28 cellular contexts compared by ENCODE assay signal in the genomic region with DNA sequence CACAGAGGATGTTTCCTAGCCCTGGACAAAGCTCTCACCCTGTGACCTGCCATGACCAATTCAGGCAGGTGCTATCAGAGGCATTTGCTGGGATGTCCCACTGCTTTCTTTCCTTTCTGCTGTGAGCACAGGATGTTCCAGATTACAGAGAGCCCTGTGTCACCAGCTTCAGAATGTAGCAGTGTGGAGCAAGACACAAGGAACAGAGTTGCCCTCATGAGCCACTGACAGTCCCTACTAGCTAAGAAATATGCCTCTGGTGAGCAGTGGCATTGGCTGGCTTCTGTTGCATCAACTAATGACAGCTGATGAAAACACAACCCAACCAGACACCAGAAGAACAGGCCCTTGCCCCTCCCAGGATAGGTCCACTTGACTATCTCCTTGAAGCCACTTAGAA.
"Had no signal": no experiment of that assay in that cellular context is flagged by ENCODE, and none has a peak within 500 bp of the region (broad histone marks: within the 10 kb centered on the region; RNA-seq: fewer than 3 reads in every experiment).

No MANE protein-coding gene starts in this region.

- DNase-seq: stimulated activated CD4-positive, alpha-beta T cell treated with anti-CD3 and anti-CD28 coated beads, Interleukin-2, amount 100 ng/mL, for 48 hours; stimulated activated CD4-positive, alpha-beta T cell treated with anti-CD3 and anti-CD28 coated beads, Interleukin-4, amount 100 ng/mL, for 24 hours; stimulated activated CD4-positive, alpha-beta T cell treated with anti-CD3 and anti-CD28 coated beads, Interleukin-4, amount 100 ng/mL, for 4 hours; stimulated activated CD8-positive, alpha-beta memory T cell treated with anti-CD3 and anti-CD28 coated beads, Interleukin-4, amount 100 ng/mL, for 48 hours; stimulated activated naive B cell treated with anti-CD40 and anti-IgM and Interleukin-4, amounts not matched to agents 10 μg/mL and 1 μg/mL and 100 μg/mL, for 72 hours; stimulated activated naive CD4-positive, alpha-beta T cell; stimulated activated naive CD4-positive, alpha-beta T cell treated with Interleukin-2 at 50 U/mL for 16 hours; stimulated activated naive CD8-positive, alpha-beta T cell treated with anti-CD3 and anti-CD28 coated beads, Interleukin-15, amount 100 ng/mL, for 72 hours; stimulated activated naive CD8-positive, alpha-beta T cell treated with anti-CD3 and anti-CD28 coated beads, Interleukin-15, Interleukin-2, amounts not matched to agents 100 U/mL and 50 U/mL, for 24 hours; stomach; substantia nigra; testis; thyroid gland; tibial artery; transverse colon; trophoblast cell; upper lobe of left lung; upper lobe of right lung; uterus had no signal

- H3K9me3 Mint-ChIP-seq: stimulated activated memory B cell treated with anti-CD40 and anti-IgM and Interleukin-4, amounts not matched to agents 10 μg/mL and 1 μg/mL and 100 μg/mL, for 72 hours; stimulated activated naive CD8-positive, alpha-beta T cell treated with anti-CD3 and anti-CD28 coated beads, Interleukin-15, amount 100 ng/mL, for 72 hours; type B pancreatic cell had no signal

- H3K9me3 ChIP-seq: stomach, suprapubic skin, testis, thoracic aorta, thyroid gland, tibial artery, tibial nerve, transverse colon, upper lobe of left lung, upper lobe of right lung, uterus, vagina had no signal

- H3K27ac Mint-ChIP-seq: stimulated activated effector memory CD8-positive, alpha-beta T cell treated with anti-CD3 and anti-CD28 coated beads, Interleukin-12 subunit alpha, Interleukin-12 subunit beta, amount 100 ng/mL, for 72 hours; stimulated activated memory B cell treated with anti-CD40 and anti-IgM and Interleukin-4, amounts not matched to agents 10 μg/mL and 1 μg/mL and 100 μg/mL, for 72 hours; stimulated activated naive B cell treated with anti-CD40 and anti-IgM and Interleukin-4, amounts not matched to agents 10 μg/mL and 1 μg/mL and 100 μg/mL, for 72 hours; stimulated activated naive CD8-positive, alpha-beta T cell treated with anti-CD3 and anti-CD28 coated beads, Interleukin-15, amount 100 ng/mL, for 72 hours; stimulated activated naive CD8-positive, alpha-beta T cell treated with anti-CD3 and anti-CD28 coated beads, Interleukin-15, Interleukin-2, amounts not matched to agents 100 ng/mL and 50 ng/mL, for 24 hours; type B pancreatic cell had no signal

- H3K27ac ChIP-seq: stomach, suprapubic skin, testis, thoracic aorta, thyroid gland, tibial artery, tibial nerve, transverse colon, upper lobe of left lung, upper lobe of right lung, vagina had no signal

- H3K27me3 ChIP-seq: stomach, suprapubic skin, testis, thyroid gland, tibial artery, tibial nerve, transverse colon, upper lobe of left lung, upper lobe of right lung, uterus, vagina had no signal

- H3K4me3 ChIP-seq: stomach, suprapubic skin, testis, thoracic aorta, thyroid gland, tibial artery, tibial nerve, transverse colon, upper lobe of left lung, upper lobe of right lung, uterus, vagina had no signal

- H3K27me3 Mint-ChIP-seq: stimulated activated memory B cell treated with anti-CD40 and anti-IgM and Interleukin-4, amounts not matched to agents 10 μg/mL and 1 μg/mL and 100 μg/mL, for 72 hours; stimulated activated naive B cell treated with anti-CD40 and anti-IgM and Interleukin-4, amounts not matched to agents 10 μg/mL and 1 μg/mL and 100 μg/mL, for 72 hours; stimulated activated naive CD8-positive, alpha-beta T cell treated with anti-CD3 and anti-CD28 coated beads, Interleukin-15, amount 100 ng/mL, for 72 hours; stimulated activated naive CD8-positive, alpha-beta T cell treated with anti-CD3 and anti-CD28 coated beads, Interleukin-15, Interleukin-2, amounts not matched to agents 100 ng/mL and 50 ng/mL, for 24 hours; type B pancreatic cell had no signal

- H3K36me3 Mint-ChIP-seq: stimulated activated effector memory CD8-positive, alpha-beta T cell treated with anti-CD3 and anti-CD28 coated beads, Interleukin-12 subunit alpha, Interleukin-12 subunit beta, amount 100 ng/mL, for 72 hours; stimulated activated memory B cell treated with anti-CD40 and anti-IgM and Interleukin-4, amounts not matched to agents 10 μg/mL and 1 μg/mL and 100 μg/mL, for 72 hours; stimulated activated naive B cell treated with anti-CD40 and anti-IgM and Interleukin-4, amounts not matched to agents 10 μg/mL and 1 μg/mL and 100 μg/mL, for 72 hours; type B pancreatic cell had no signal

- ATAC-seq: stimulated activated effector memory CD8-positive, alpha-beta T cell treated with anti-CD3 and anti-CD28 coated beads, Interleukin-12 subunit alpha, Interleukin-12 subunit beta, amount 100 ng/mL, for 72 hours; stimulated activated memory B cell treated with anti-CD40 and anti-IgM and Interleukin-4, amounts not matched to agents 10 μg/mL and 1 μg/mL and 100 μg/mL, for 72 hours; stimulated activated naive B cell treated with anti-CD40 and anti-IgM and Interleukin-4, amounts not matched to agents 10 μg/mL and 1 μg/mL and 100 μg/mL, for 72 hours; stimulated activated naive CD8-positive, alpha-beta T cell treated with anti-CD3 and anti-CD28 coated beads, Interleukin-15, amount 100 ng/mL, for 72 hours; stimulated activated naive CD8-positive, alpha-beta T cell treated with anti-CD3 and anti-CD28 coated beads, Interleukin-15, Interleukin-2, amounts not matched to agents 100 U/mL and 50 U/mL, for 24 hours; upper lobe of right lung had no signal

- H3K4me3 Mint-ChIP-seq: stimulated activated effector memory CD8-positive, alpha-beta T cell treated with anti-CD3 and anti-CD28 coated beads, Interleukin-12 subunit alpha, Interleukin-12 subunit beta, amount 100 ng/mL, for 72 hours; stimulated activated memory B cell treated with anti-CD40 and anti-IgM and Interleukin-4, amounts not matched to agents 10 μg/mL and 1 μg/mL and 100 μg/mL, for 72 hours; stimulated activated naive B cell treated with anti-CD40 and anti-IgM and Interleukin-4, amounts not matched to agents 10 μg/mL and 1 μg/mL and 100 μg/mL, for 72 hours; stimulated activated naive CD8-positive, alpha-beta T cell treated with anti-CD3 and anti-CD28 coated beads, Interleukin-15, amount 100 ng/mL, for 72 hours; stimulated activated naive CD8-positive, alpha-beta T cell treated with anti-CD3 and anti-CD28 coated beads, Interleukin-15, Interleukin-2, amounts not matched to agents 100 ng/mL and 50 ng/mL, for 24 hours; type B pancreatic cell had no signal

- H3K4me1 ChIP-seq: stomach, thyroid gland, tibial artery, transverse colon, upper lobe of right lung, uterus had no signal

- H3K4me1 Mint-ChIP-seq: stimulated activated effector memory CD8-positive, alpha-beta T cell treated with anti-CD3 and anti-CD28 coated beads, Interleukin-12 subunit alpha, Interleukin-12 subunit beta, amount 100 ng/mL, for 72 hours; stimulated activated memory B cell treated with anti-CD40 and anti-IgM and Interleukin-4, amounts not matched to agents 10 μg/mL and 1 μg/mL and 100 μg/mL, for 72 hours; stimulated activated naive B cell treated with anti-CD40 and anti-IgM and Interleukin-4, amounts not matched to agents 10 μg/mL and 1 μg/mL and 100 μg/mL, for 72 hours; stimulated activated naive CD8-positive, alpha-beta T cell treated with anti-CD3 and anti-CD28 coated beads, Interleukin-15, amount 100 ng/mL, for 72 hours had no signal

- H3K36me3 ChIP-seq: stomach, suprapubic skin, thoracic aorta, thyroid gland, tibial artery, tibial nerve, transverse colon, upper lobe of left lung, upper lobe of right lung, uterus, vagina had no signal

- FAIRE-seq: urothelium cell line had no signal
